Comparison of ENCODE assay signal across 20 cellular contexts in the genomic region with DNA sequence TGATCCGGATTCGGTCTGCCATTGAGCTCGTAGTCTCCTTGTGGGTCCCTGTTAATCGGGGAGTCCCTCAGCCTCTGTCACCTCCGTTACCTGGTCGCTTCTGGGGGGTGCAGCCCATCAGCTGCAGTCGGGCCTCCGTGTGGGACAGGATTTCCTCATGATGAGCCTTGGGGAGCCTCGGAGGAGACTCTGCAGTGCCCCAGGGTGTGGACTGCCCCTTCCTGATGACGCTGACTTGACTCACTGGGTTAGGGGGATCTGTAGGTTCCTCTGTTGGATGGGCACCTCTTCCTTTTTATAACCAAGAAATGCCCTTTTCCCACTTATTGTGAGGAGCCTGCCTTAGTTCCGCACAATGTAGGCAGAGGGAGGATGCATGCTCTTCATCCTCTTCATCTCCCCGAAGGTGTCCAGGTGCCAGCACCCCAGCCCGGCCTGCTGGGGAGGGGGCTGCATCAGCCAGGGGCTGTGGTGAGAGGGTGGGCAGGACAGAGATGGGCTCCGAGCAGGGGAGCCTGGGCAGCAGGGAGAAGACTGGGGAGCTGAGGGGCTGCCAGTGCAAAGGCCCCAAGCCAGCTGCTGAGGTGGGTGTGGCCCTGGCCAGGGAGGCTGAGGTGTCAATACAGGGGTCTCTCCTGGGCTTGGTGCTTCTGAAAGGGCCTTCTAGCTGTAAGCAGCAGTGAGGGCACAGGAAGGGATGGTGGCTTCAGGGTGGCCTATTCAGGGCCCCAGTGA. TPM values are rescaled to one million over a fixed set of nuclear protein-coding genes. Genes with fewer than 3 reads are reported as not detected.
A peak's percentile ranks its signal among the peaks of the same experiment; 100 is the strongest.
DNase-seq lines count a peak whose midpoint lies in the region; ATAC-seq and TF ChIP-seq lines count a peak whose summit lies in the region.
"Had no signal": no experiment of that assay in that cellular context is flagged by ENCODE, and none has a peak within 500 bp of the region (broad histone marks: within the 10 kb centered on the region; RNA-seq: fewer than 3 reads in every experiment).

No MANE protein-coding gene starts in this region.

- H3K79me2 ChIP-seq in mammary epithelial cell (ENCODE audit: insufficient read depth, low read length): no peaks in the 10 kb centered on the region
- no peaks in the 10 kb centered on the region for H3K79me2 ChIP-seq in PC-3 (ENCODE audit: low read length)

- H3K36me3 ChIP-seq in mammary epithelial cell (ENCODE audit: insufficient read depth, low read length): no peaks in the 10 kb centered on the region
- H3K36me3 ChIP-seq in PC-3 (ENCODE audit: low read depth, low read length): no peaks in the 10 kb centered on the region
- H3K36me3 ChIP-seq in aorta (ENCODE audit: control insufficient read depth in 1 of 2, insufficient read depth in 2 of 2, low read length in 1 of 2): no peaks in the 10 kb centered on the region
- H3K36me3 ChIP-seq: MG63 had no signal

- H3K27me3 ChIP-seq in mammary epithelial cell (ENCODE audit: insufficient read depth, low read length) (no peaks in the 10 kb centered on the region), PC-3 (ENCODE audit: low read length) (no peaks in the 10 kb centered on the region), aorta (ENCODE audit: control insufficient read depth in 1 of 2, insufficient read depth in 2 of 2, low read length in 1 of 2) (no peaks in the 10 kb centered on the region)
- H3K27me3 ChIP-seq: MG63 had no signal

- H3K36me3 Mint-ChIP-seq in MCF 10A (ENCODE audit: insufficient read depth, unreplicated experiment) (no peaks in the 10 kb centered on the region), chondrocyte (ENCODE audit: low read depth) (no peaks in the 10 kb centered on the region)
- H3K36me3 Mint-ChIP-seq in activated naive CD8-positive, alpha-beta T cell treated with anti-CD3 and anti-CD28 coated beads, Interleukin-2, amount 50 U/mL, for 24 hours (ENCODE audit: low read depth): no peaks in the 10 kb centered on the region

- H3K4me3 Mint-ChIP-seq in MCF 10A (ENCODE audit: unreplicated experiment) (no peak overlapping the region), chondrocyte (ENCODE audit: unreplicated experiment) (no peak overlapping the region)
- H3K4me3 Mint-ChIP-seq in activated naive CD8-positive, alpha-beta T cell treated with anti-CD3 and anti-CD28 coated beads, Interleukin-2, amount 50 U/mL, for 24 hours: no peak overlapping the region
- H3K4me3 Mint-ChIP-seq: H9 had no signal

- H3K27ac ChIP-seq in mammary epithelial cell (ENCODE audit: insufficient read depth, low read depth, low read length) (no peak overlapping the region), PC-3 (ENCODE audit: low read length) (no peak overlapping the region), aorta (ENCODE audit: low read depth in 1 of 2, low read length in 2 of 2) (no peak overlapping the region)
- H3K27ac ChIP-seq: 22Rv1, C4-2B had no signal

- no peaks in the 10 kb centered on the region for H3K9me3 ChIP-seq in mammary epithelial cell (replicated peaks; ENCODE audit: insufficient read depth, low read length)
- H3K9me3 ChIP-seq in PC-3 (ENCODE audit: low read length): no peaks in the 10 kb centered on the region
- no peaks in the 10 kb centered on the region for H3K9me3 ChIP-seq in aorta (ENCODE audit: control insufficient read depth, low read length)
- H3K9me3 ChIP-seq: MG63, SK-N-SH had no signal

- dilution Hi-C loops in mammary epithelial cell (cut with HindIII; ENCODE audit: low sequenced_read_pairs): no loop called here

- H3K4me3 ChIP-seq in mammary epithelial cell (replicated peaks in 1 of 3; ENCODE audit: insufficient read depth in 1 of 3, low read depth in 2 of 3, low read length in 3 of 3) (no peak overlapping the region), PC-3 (ENCODE audit: low read length) (no peak overlapping the region), aorta (ENCODE audit: low read length in 2 of 2) (no peak overlapping the region)
- H3K4me3 ChIP-seq: MG63 had no signal

- no peaks in the 10 kb centered on the region for H4K20me1 ChIP-seq in mammary epithelial cell (ENCODE audit: insufficient read depth, low read length)
- no peaks in the 10 kb centered on the region for H4K20me1 ChIP-seq in PC-3 (ENCODE audit: low read length)

- H3K4me1 Mint-ChIP-seq in MCF 10A (ENCODE audit: insufficient read depth, unreplicated experiment) (no peaks in the 10 kb centered on the region), chondrocyte (ENCODE audit: low read depth) (no peaks in the 10 kb centered on the region)
- H3K4me1 Mint-ChIP-seq in activated naive CD8-positive, alpha-beta T cell treated with anti-CD3 and anti-CD28 coated beads, Interleukin-2, amount 50 U/mL, for 24 hours: no peaks in the 10 kb centered on the region

- WGBS in mammary epithelial cell (ENCODE audit: low coverage, missing lambda C conversion rate): 88% methylated on average over 8 of the region's 14 CpGs
- 91 to 93% methylated on average over 14 of the region's 14 CpGs for WGBS in aorta, 2 donors

- no peaks in the 10 kb centered on the region for H3K9me3 Mint-ChIP-seq in MCF 10A (ENCODE audit: unreplicated experiment)
- no peaks in the 10 kb centered on the region for H3K9me3 Mint-ChIP-seq in chondrocyte (ENCODE audit: low read depth)
- H3K9me3 Mint-ChIP-seq in activated naive CD8-positive, alpha-beta T cell treated with anti-CD3 and anti-CD28 coated beads, Interleukin-2, amount 50 U/mL, for 24 hours: no peaks in the 10 kb centered on the region

- H3K27ac Mint-ChIP-seq in MCF 10A (ENCODE audit: low read depth, unreplicated experiment) (no peak overlapping the region), chondrocyte (ENCODE audit: unreplicated experiment) (no peak overlapping the region)
- no peak overlapping the region for H3K27ac Mint-ChIP-seq in activated naive CD8-positive, alpha-beta T cell treated with anti-CD3 and anti-CD28 coated beads, Interleukin-2, amount 50 U/mL, for 24 hours
- H3K27ac Mint-ChIP-seq: H9 had no signal

- intact Hi-C loops in mammary epithelial cell (cut with micrococcal nuclease): no loop called here
- intact Hi-C loops in MCF 10A (cut with micrococcal nuclease): no loop called here
- intact Hi-C loops in PC-3 (cut with micrococcal nuclease): no loop called here
- intact Hi-C loops in aorta (cut with DNase I): no loop called here
- intact Hi-C loops in Right ventricle myocardium inferior (cut with DNase I): no loop called here

- no TSS peak for BruUV-seq in mammary epithelial cell (replicated peaks; lab: Mats Ljungman, UMichigan)
- no TSS peak for BruUV-seq in MCF 10A (replicated peaks; lab: Mats Ljungman, UMichigan)
- BruUV-seq in PC-3 (replicated peaks; lab: Mats Ljungman, UMichigan): no TSS peak

- no peaks in the 10 kb centered on the region for H3K4me1 ChIP-seq in mammary epithelial cell (ENCODE audit: insufficient read depth, low read length)
- H3K4me1 ChIP-seq in PC-3 (ENCODE audit: insufficient read depth, low read length): peaks cover 7% of the 10 kb centered on the region; the same call in 1 of the 2 replicates
- H3K4me1 ChIP-seq in aorta (ENCODE audit: control insufficient read depth in 1 of 2, insufficient read depth in 2 of 2, low read length in 2 of 2): no peaks in the 10 kb centered on the region

- DNase-seq in mammary epithelial cell: peak; percentile 10
- DNase-seq in MCF 10A (ENCODE audit: unreplicated experiment): no peak
- peak; percentile 57 for DNase-seq in PC-3
- peak; percentile 73 for DNase-seq in chondrocyte (ENCODE audit: low spot score)
- peak; percentile 17 to 53 for DNase-seq in aorta
- no peak for DNase-seq in Right ventricle myocardium inferior (ENCODE audit: missing footprints)
- no peak for DNase-seq in cerebellar nuclear complex (lab: John Stamatoyannopoulos, UW)
- DNase-seq in activated naive CD8-positive, alpha-beta T cell treated with anti-CD3 and anti-CD28 coated beads, Interleukin-2, amount 50 U/mL, for 24 hours: no peak
- DNase-seq: H9, Karpas-422, MG63, NCI-H1417, NCI-H1694 treated with DMSO at 0.1 percent for 48 hours, NCI-H2081 treated with DMSO at 0.1 percent for 48 hours, NCI-H446, NCI-H526, SIG-M5, SK-N-SH had no signal

- ATAC-seq in PC-3: peak; percentile 83
- ATAC-seq in aorta (ENCODE audit: low FRiP score): no peak
- ATAC-seq in Right ventricle myocardium inferior: no peak
- ATAC-seq in activated naive CD8-positive, alpha-beta T cell treated with anti-CD3 and anti-CD28 coated beads, Interleukin-2, amount 50 U/mL, for 24 hours: no peak

- H3K9me2 ChIP-seq in PC-3 (replicated peaks; ENCODE audit: low read length): no peaks in the 10 kb centered on the region
- H3K9me2 ChIP-seq: SK-N-SH had no signal

- in situ Hi-C loops in mammary epithelial cell (cut with MboI; ENCODE audit: low sequenced_read_pairs in 2 of 2): no loop called here

- no peaks in the 10 kb centered on the region for H3F3A ChIP-seq in PC-3 (ENCODE audit: low read length, unreplicated experiment)

- POLR2A ChIA-PET in MCF 10A (lab: Yijun Ruan, JAX) (interaction anchor here (1.2 kb wide), 1 partner anchor 9 kb away, joined by 4 read pairs; no protein-coding TSS in a partner anchor), PC-3 (lab: Charles Lee; ENCODE audit: unreplicated experiment) (no interaction called here)

- H3K4me2 ChIP-seq in mammary epithelial cell (ENCODE audit: insufficient read depth, low read depth, low read length) (no peak overlapping the region), PC-3 (ENCODE audit: low read length) (no peak overlapping the region; the same call in 1 of the 2 replicates)
- H3K4me2 ChIP-seq: SK-N-SH had no signal

- no peak overlapping the region for H2AFZ ChIP-seq in mammary epithelial cell (ENCODE audit: low read depth, low read length)
- H2AFZ ChIP-seq in PC-3 (ENCODE audit: low read length): no peak overlapping the region

- H3K9ac ChIP-seq in mammary epithelial cell (ENCODE audit: insufficient read depth, low read length) (no peak overlapping the region), PC-3 (ENCODE audit: low read length) (no peak overlapping the region)
- H3K9ac ChIP-seq: SK-N-SH had no signal

- H3K27me3 Mint-ChIP-seq in MCF 10A (ENCODE audit: insufficient read depth, unreplicated experiment) (no peaks in the 10 kb centered on the region), chondrocyte (ENCODE audit: low read depth) (peaks cover 1% of the 10 kb centered on the region)
- H3K27me3 Mint-ChIP-seq in activated naive CD8-positive, alpha-beta T cell treated with anti-CD3 and anti-CD28 coated beads, Interleukin-2, amount 50 U/mL, for 24 hours: no peaks in the 10 kb centered on the region

- TF ChIP-seq CTCF in mammary epithelial cell (conservative IDR thresholded peaks at IDR 0.05 in 1 of 2, IDR thresholded peaks at IDR 0.05 in 1 of 2; ENCODE audit: extremely low read depth in 1 of 2, insufficient read depth in 1 of 2, low read depth in 1 of 2, low read length in 2 of 2) (no peak), MCF 10A (IDR thresholded peaks at IDR 0.05; ENCODE audit: unreplicated experiment) (no peak), PC-3 (conservative IDR thresholded peaks at IDR 0.05; ENCODE audit: low read depth, low read length) (no peak), chondrocyte (IDR thresholded peaks at IDR 0.05) (no peak)

- CTCF ChIA-PET in mammary epithelial cell (lab: Charles Lee; ENCODE audit: low non-redundant PET) (no interaction called here), MCF 10A (lab: Yijun Ruan, JAX) (interaction anchor here (0.5 to 0.6 kb wide), 2 partner anchors 121 to 149 kb away, joined by 3 read pairs; no protein-coding TSS in a partner anchor), PC-3 (lab: Charles Lee) (no interaction called here)

RNA-seq across cellular contexts. Expression of a gene that starts 13.5 kb away (rescaled TPM):
- not detected for total RNA-seq in mammary epithelial cell
- polyA plus RNA-seq in mammary epithelial cell: not detected
- polyA minus RNA-seq in mammary epithelial cell: not detected
- total RNA-seq in MCF 10A (2022): not detected in 2 replicates
- total RNA-seq in PC-3 (2014; rRNA removed): not detected in 2 replicates
- total RNA-seq in chondrocyte: not detected in 3 replicates
- total RNA-seq in aorta: not detected
- not detected for polyA plus RNA-seq in aorta
- not detected for total RNA-seq in Right ventricle myocardium inferior
- total RNA-seq: H9 had no signal
- polyA plus RNA-seq: SK-N-SH had no signal

RNA-seq across cellular contexts. Expression of a gene that starts 13.6 kb away (rescaled TPM):
- under 1 TPM in 1 of 2 donors, not detected in 1; 0.50 TPM for total RNA-seq in mammary epithelial cell
- polyA plus RNA-seq in mammary epithelial cell: 0.02 TPM
- not detected for polyA minus RNA-seq in mammary epithelial cell
- not detected in 2 replicates for total RNA-seq in MCF 10A (2022)
- total RNA-seq in PC-3 (2014; rRNA removed): 0.62 TPM in 1 of 2 replicates, not detected in the other
- total RNA-seq in chondrocyte: 0.38 to 0.77 TPM (median 0.50 TPM) in 3 replicates
- under 1 TPM; 0.16 to 0.39 TPM for total RNA-seq in aorta
- polyA plus RNA-seq in aorta: 1 to 10 TPM in 1 of 2 donors, not detected in 1; 2.1 TPM
- total RNA-seq in Right ventricle myocardium inferior: 0.05 TPM
- total RNA-seq: H9 had no signal
- polyA plus RNA-seq: SK-N-SH had no signal

RNA-seq across cellular contexts. Expression of a gene that starts 18.2 kb away (rescaled TPM):
- total RNA-seq in mammary epithelial cell (under 1 TPM in 1 of 2 donors, not detected in 1; 0.33 TPM), MCF 10A (2022) (not detected in 2 replicates), PC-3 (2014; rRNA removed) (0.26 and 1.6 TPM in 2 replicates), chondrocyte (0.51 to 1.1 TPM (median 1.1 TPM) in 3 replicates), aorta (1 to 10 TPM in 1 of 2 donors, under 1 TPM in 1; 0.10 to 3.2 TPM), Right ventricle myocardium inferior (not detected)
- polyA plus RNA-seq in mammary epithelial cell (not detected), aorta (1 to 10 TPM; 1.5 to 4.2 TPM)
- not detected for polyA minus RNA-seq in mammary epithelial cell
- total RNA-seq: H9 had no signal

RNA-seq across cellular contexts. Expression of a gene that starts 59.0 kb away (rescaled TPM):
- total RNA-seq in mammary epithelial cell (not detected), MCF 10A (2022) (not detected in 2 replicates), PC-3 (2014; rRNA removed) (0.04 TPM in 1 of 2 replicates, not detected in the other), chondrocyte (0.17 to 0.23 TPM in 2 of 3 replicates, not detected in the other), aorta (not detected), Right ventricle myocardium inferior (not detected)
- polyA plus RNA-seq in mammary epithelial cell (not detected), aorta (under 1 TPM in 1 of 2 donors, not detected in 1; 0.05 TPM)
- polyA minus RNA-seq in mammary epithelial cell: not detected
- polyA plus RNA-seq: SK-N-SH had no signal

Comparison
In these comparisons a context has a peak if more than half of its experiments do, and no peak if none do; other contexts are left out.
1. DNase-seq: peak in mammary epithelial cell (single experiment), PC-3 (single experiment), chondrocyte (single experiment) and aorta (2 of 2); none in MCF 10A (single experiment), Right ventricle myocardium inferior (single experiment), cerebellar nuclear complex (0 of 2) and activated naive CD8-positive, alpha-beta T cell treated with anti-CD3 and anti-CD28 coated beads, Interleukin-2, amount 50 U/mL, for 24 hours (single experiment).